Comparison of ENCODE assay signal across 1 cellular context in the genomic region with DNA sequence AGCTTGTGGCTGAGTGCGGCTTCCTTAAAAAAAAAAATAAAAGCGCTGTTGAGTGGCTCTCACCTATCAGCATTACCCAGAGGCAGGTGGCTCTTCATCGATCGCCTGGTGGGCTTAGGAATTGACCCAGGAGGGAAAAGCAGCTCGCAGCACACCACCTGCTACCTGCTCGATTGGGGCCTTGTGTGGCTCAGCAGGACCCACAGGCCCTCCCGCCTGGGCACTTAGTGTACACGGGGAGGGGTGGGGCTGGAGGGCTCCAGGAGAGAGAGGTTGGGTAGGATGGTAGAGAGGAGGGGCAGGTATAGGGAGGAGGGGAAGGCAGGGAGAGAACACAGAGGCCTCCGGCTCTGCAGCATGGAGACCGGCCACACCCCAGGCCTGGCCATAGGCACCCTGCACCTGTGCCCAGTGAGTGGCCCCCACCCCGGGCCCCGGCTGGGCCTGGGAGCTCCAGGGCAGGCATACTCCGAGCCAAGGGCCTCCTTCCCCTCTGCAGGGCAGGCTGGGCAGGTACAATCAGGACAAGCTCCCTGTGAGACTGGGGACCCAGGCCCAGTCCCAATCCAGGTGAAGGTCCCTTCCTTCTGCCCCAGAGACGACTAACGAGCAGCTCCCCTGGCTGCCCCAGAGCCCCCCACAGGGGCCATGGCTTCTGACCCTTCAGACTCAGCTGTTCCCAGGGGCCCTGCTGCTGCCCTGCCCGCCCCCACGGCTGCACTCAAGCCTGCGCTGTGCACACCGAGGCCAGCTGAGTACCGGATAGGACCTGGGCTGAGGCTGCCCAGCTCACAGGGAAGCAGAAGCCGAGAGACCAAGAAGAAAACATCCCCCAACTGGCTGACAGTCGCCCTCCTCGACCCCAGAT.
TF ChIP-seq lines count a peak whose summit lies in the region.

No MANE protein-coding gene starts in this region.

TF ChIP-seq in HepG2, 621 proteins besides CTCF, POLR2A, EP300 and RAD21 (continued from another document):
- TF ChIP-seq MTA1 (CRISPR knock-in tag; IDR thresholded peaks at IDR 0.05; ENCODE audit: borderline replicate concordance) (0 out of 2 replicates have a peak, but pooled peaks have one; percentile 16), ZFP36L2 (CRISPR knock-in tag; IDR thresholded peaks at IDR 0.05) (no peak), ZNF441 (CRISPR knock-in tag; IDR thresholded peaks at IDR 0.05; ENCODE audit: borderline replicate concordance) (no peak), BORCS8-MEF2B (CRISPR knock-in tag; IDR thresholded peaks at IDR 0.05) (0 out of 2 replicates have a peak, but pooled peaks have one; percentile 19), AKAP8 (CRISPR knock-in tag; IDR thresholded peaks at IDR 0.05) (no peak), ZNF160 (CRISPR knock-in tag; IDR thresholded peaks at IDR 0.05) (0 out of 2 replicates have a peak, but pooled peaks have one; percentile 39), ZNF33B (CRISPR knock-in tag; IDR thresholded peaks at IDR 0.05) (0 out of 2 replicates have a peak, but pooled peaks have one; percentile 42)
